12 cellular contexts compared by ENCODE assay signal in genomic region chr3:5607581-5607980, GRCh38.
"Had no signal": no experiment of that assay in that cellular context is flagged by ENCODE, and none has a peak within 500 bp of the region (broad histone marks: within the 10 kb centered on the region; RNA-seq: fewer than 3 reads in every experiment).

No MANE protein-coding gene starts in this region.

- ATAC-seq: activated CD4-positive, alpha-beta T cell treated with anti-CD3 and anti-CD28 coated beads for 36 hours; activated T-helper 17 cell treated with anti-CD3 and anti-CD28 coated beads, Interleukin-2, amount 50 U/mL, for 72 hours; left lung; mucosa of descending colon; naive thymus-derived CD8-positive, alpha-beta T cell; right lobe of liver; stimulated activated effector memory CD8-positive, alpha-beta T cell treated with anti-CD3 and anti-CD28 coated beads, Interleukin-12 subunit alpha, Interleukin-12 subunit beta, amount 100 ng/mL, for 72 hours had no signal

- DNase-seq: activated CD4-positive, alpha-beta T cell treated with anti-CD3 and anti-CD28 coated beads for 36 hours; activated naive CD4-positive, alpha-beta T cell treated with anti-CD3 and anti-CD28 coated beads for 36 hours; colonic mucosa; effector CD8-positive, alpha-beta T cell; foreskin melanocyte; left lung; mucosa of descending colon; naive thymus-derived CD8-positive, alpha-beta T cell; right lobe of liver; WERI-Rb-1 had no signal
